8 cellular contexts compared by ENCODE assay signal in genomic region chr3:43995929-43996378, GRCh38.
DNase-seq lines count a peak whose midpoint lies in the region; ATAC-seq and TF ChIP-seq lines count a peak whose summit lies in the region.

No MANE protein-coding gene starts in this region.

- H3K4me3 ChIP-seq in iPS-15b (ENCODE audit: low read depth, low read length) (peak overlapping the region; percentile 87), thoracic aorta (peak overlapping the region; percentile 62)

- POLR2A ChIA-PET in activated CD8-positive, alpha-beta T cell treated with anti-CD3 and anti-CD28 coated beads for 36 hours (lab: Charles Lee), result no interaction called here

- no peak for TF ChIP-seq CTCF in activated CD8-positive, alpha-beta T cell treated with anti-CD3 and anti-CD28 coated beads for 36 hours (IDR thresholded peaks at IDR 0.05)
- TF ChIP-seq CTCF in thoracic aorta (IDR thresholded peaks at IDR 0.05), result no peak

- peak overlapping the region; percentile 70 for H3K4me3 Mint-ChIP-seq in activated naive CD4-positive, alpha-beta T cell treated with anti-CD3 and anti-CD28 coated beads for 36 hours
- H3K4me3 Mint-ChIP-seq in activated CD8-positive, alpha-beta T cell treated with anti-CD3 and anti-CD28 coated beads for 36 hours, result peak overlapping the region; percentile 57

- H3K27ac ChIP-seq in thoracic aorta, result no peak overlapping the region

- H3K36me3 ChIP-seq in iPS-15b (ENCODE audit: control insufficient read depth, insufficient read depth, low read length) (no peaks in the 10 kb centered on the region), thoracic aorta (no peaks in the 10 kb centered on the region)

- no peak for ATAC-seq in activated CD8-positive, alpha-beta T cell treated with anti-CD3 and anti-CD28 coated beads for 36 hours
- no peak for ATAC-seq in thoracic aorta (ENCODE audit: insufficient number of reproducible peaks, low FRiP score, low read depth)
- no peak for ATAC-seq in GM21360 (IDR thresholded peaks at IDR 0.05; ENCODE audit: unreplicated experiment)

- peaks cover 38% of the 10 kb centered on the region for H3K4me1 Mint-ChIP-seq in activated naive CD4-positive, alpha-beta T cell treated with anti-CD3 and anti-CD28 coated beads for 36 hours (ENCODE audit: low read depth)
- peaks cover 38% of the 10 kb centered on the region for H3K4me1 Mint-ChIP-seq in activated CD8-positive, alpha-beta T cell treated with anti-CD3 and anti-CD28 coated beads for 36 hours (ENCODE audit: low read depth)

- H3K27me3 Mint-ChIP-seq in activated naive CD4-positive, alpha-beta T cell treated with anti-CD3 and anti-CD28 coated beads for 36 hours (ENCODE audit: low read depth), result peaks cover 75% of the 10 kb centered on the region
- peaks cover 71% of the 10 kb centered on the region for H3K27me3 Mint-ChIP-seq in activated CD8-positive, alpha-beta T cell treated with anti-CD3 and anti-CD28 coated beads for 36 hours

- H3K9me3 ChIP-seq in iPS-15b (ENCODE audit: control insufficient read depth, insufficient read depth, low read length) (no peaks in the 10 kb centered on the region), thoracic aorta (peaks cover 4% of the 10 kb centered on the region)

- no peak overlapping the region for H3K9ac ChIP-seq in iPS-15b (ENCODE audit: low read depth, low read length)

- CTCF ChIA-PET in activated naive CD4-positive, alpha-beta T cell treated with anti-CD3 and anti-CD28 coated beads for 36 hours (lab: Charles Lee), result interaction anchor here (0.5 to 0.7 kb wide), 2 partner anchors 63 to 137 kb away, joined by 3 to 4 read pairs; no protein-coding TSS in a partner anchor
- CTCF ChIA-PET in activated CD8-positive, alpha-beta T cell treated with anti-CD3 and anti-CD28 coated beads for 36 hours (lab: Charles Lee), result interaction anchor here (1.2 kb wide), 1 partner anchor 117 kb away, joined by 3 read pairs; no protein-coding TSS in a partner anchor

- H3K9me3 Mint-ChIP-seq in activated naive CD4-positive, alpha-beta T cell treated with anti-CD3 and anti-CD28 coated beads for 36 hours, result peaks cover 2% of the 10 kb centered on the region
- peaks cover 3% of the 10 kb centered on the region for H3K9me3 Mint-ChIP-seq in activated CD8-positive, alpha-beta T cell treated with anti-CD3 and anti-CD28 coated beads for 36 hours

- H3K27me3 ChIP-seq in iPS-15b (ENCODE audit: control insufficient read depth, insufficient read depth, low read length), result peaks cover 69% of the 10 kb centered on the region
- peaks cover 24% of the 10 kb centered on the region for H3K27me3 ChIP-seq in thoracic aorta (replicated peaks; ENCODE audit: insufficient read depth)

- peak; percentile 11 for DNase-seq in activated naive CD4-positive, alpha-beta T cell treated with anti-CD3 and anti-CD28 coated beads for 36 hours
- DNase-seq in activated naive CD4-positive, alpha-beta T cell (lab: John Stamatoyannopoulos, UW), result no peak
- peak; percentile 39 for DNase-seq in activated CD8-positive, alpha-beta T cell treated with anti-CD3 and anti-CD28 coated beads for 36 hours
- no peak for DNase-seq in thoracic aorta (ENCODE audit: low spot score)
- DNase-seq in activated effector memory CD4-positive, alpha-beta T cell treated with Interleukin-2 at 50 U/mL for 16 hours, result no peak
- DNase-seq in NCI-H128 (lab: John Stamatoyannopoulos, UW; ENCODE audit: unreplicated experiment), result no peak

- intact Hi-C loops in activated naive CD4-positive, alpha-beta T cell treated with anti-CD3 and anti-CD28 coated beads for 36 hours (cut with micrococcal nuclease), result loop anchor here (1.0 to 2.0 kb wide), 4 partner anchors 25 to 202 kb away; no protein-coding TSS in a partner anchor
- intact Hi-C loops in activated CD8-positive, alpha-beta T cell treated with anti-CD3 and anti-CD28 coated beads for 36 hours (cut with micrococcal nuclease), result no loop called here

- H3K36me3 Mint-ChIP-seq in activated naive CD4-positive, alpha-beta T cell treated with anti-CD3 and anti-CD28 coated beads for 36 hours (ENCODE audit: low read depth), result no peaks in the 10 kb centered on the region
- H3K36me3 Mint-ChIP-seq in activated CD8-positive, alpha-beta T cell treated with anti-CD3 and anti-CD28 coated beads for 36 hours (ENCODE audit: low read depth), result peaks cover 6% of the 10 kb centered on the region

- H3K4me1 ChIP-seq in iPS-15b (ENCODE audit: control insufficient read depth, insufficient read depth, low read length), result peaks cover 9% of the 10 kb centered on the region
- H3K4me1 ChIP-seq in thoracic aorta (ENCODE audit: control insufficient read depth in 1 of 2, low read depth in 2 of 2), result peaks cover 29 to 51% of the 10 kb centered on the region in 2 donors

- H3K27ac Mint-ChIP-seq in activated naive CD4-positive, alpha-beta T cell treated with anti-CD3 and anti-CD28 coated beads for 36 hours, result no peak overlapping the region
- no peak overlapping the region for H3K27ac Mint-ChIP-seq in activated CD8-positive, alpha-beta T cell treated with anti-CD3 and anti-CD28 coated beads for 36 hours

Comparison
In these comparisons a context has a peak if more than half of its experiments do, and no peak if none do; other contexts are left out.
1. DNase-seq: peak in activated naive CD4-positive, alpha-beta T cell treated with anti-CD3 and anti-CD28 coated beads for 36 hours (single experiment) and activated CD8-positive, alpha-beta T cell treated with anti-CD3 and anti-CD28 coated beads for 36 hours (single experiment); none in activated naive CD4-positive, alpha-beta T cell (0 of 4), thoracic aorta (single experiment), activated effector memory CD4-positive, alpha-beta T cell treated with Interleukin-2 at 50 U/mL for 16 hours (single experiment) and NCI-H128 (single experiment).